21 cellular contexts compared by ENCODE assay signal in the genomic region with DNA sequence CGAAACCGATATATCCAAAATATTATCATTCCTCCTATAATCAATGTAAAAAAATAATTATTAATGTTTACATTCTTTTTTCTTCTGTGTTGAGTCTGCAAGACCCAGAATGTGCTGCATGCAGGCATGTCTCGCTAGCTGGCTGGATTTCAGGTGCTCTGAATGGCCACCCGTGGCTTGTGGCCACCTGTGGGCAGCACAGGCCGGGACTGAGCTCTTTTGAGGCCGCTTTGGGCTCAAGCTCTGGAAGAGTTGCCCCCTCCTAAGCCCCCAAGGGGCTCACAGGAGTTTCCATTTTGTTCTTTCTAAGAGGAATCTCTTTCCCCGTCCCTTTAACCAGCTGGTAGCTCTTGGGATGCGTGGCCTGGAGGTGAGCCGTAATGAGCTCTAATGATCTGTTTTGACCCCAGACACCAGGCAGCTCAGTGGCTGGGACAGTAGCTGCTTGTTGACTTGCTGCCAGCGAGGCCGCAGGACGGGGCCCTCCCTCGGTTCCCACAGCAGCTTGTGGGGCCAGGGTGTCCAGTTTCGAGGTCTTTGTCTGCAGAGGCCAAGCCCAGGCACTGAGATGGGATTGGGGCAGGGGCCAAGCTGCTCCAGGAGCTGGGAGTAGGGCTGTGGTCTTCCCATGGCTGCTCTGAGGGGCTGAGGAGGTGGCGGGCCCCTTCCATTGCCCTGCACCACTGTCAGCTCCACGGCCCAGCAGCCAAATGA.
"Had no signal": no experiment of that assay in that cellular context is flagged by ENCODE, and none has a peak within 500 bp of the region (broad histone marks: within the 10 kb centered on the region; RNA-seq: fewer than 3 reads in every experiment).

No MANE protein-coding gene starts in this region.

- H3K36me3 ChIP-seq: breast epithelium had no signal

- H3K27ac ChIP-seq: ascending aorta, breast epithelium, gastroesophageal sphincter, left ventricle myocardium inferior, prostate gland, sigmoid colon, spleen had no signal

- H3K36me3 Mint-ChIP-seq: natural killer cell, type B pancreatic cell had no signal

- H3K4me3 Mint-ChIP-seq: activated T-helper 17 cell treated with anti-CD3 and anti-CD28 coated beads, Interleukin-2, amount 50 U/mL, for 72 hours; natural killer cell; stimulated activated naive CD8-positive, alpha-beta T cell treated with anti-CD3 and anti-CD28 coated beads, Interleukin-15, amount 100 ng/mL, for 72 hours; type B pancreatic cell had no signal

- H3K9me3 ChIP-seq: ascending aorta, breast epithelium, gastroesophageal sphincter, left ventricle myocardium inferior, mucosa of descending colon, prostate gland, sigmoid colon, spleen had no signal

- H3K9me3 Mint-ChIP-seq: activated T-helper 17 cell treated with anti-CD3 and anti-CD28 coated beads, Interleukin-2, amount 50 U/mL, for 72 hours; natural killer cell; stimulated activated naive CD8-positive, alpha-beta T cell treated with anti-CD3 and anti-CD28 coated beads, Interleukin-15, amount 100 ng/mL, for 72 hours; type B pancreatic cell had no signal

- H3K4me1 Mint-ChIP-seq: activated T-helper 17 cell treated with anti-CD3 and anti-CD28 coated beads, Interleukin-2, amount 50 U/mL, for 72 hours; natural killer cell had no signal

- DNase-seq: activated CD4-positive, alpha-beta T cell treated with anti-CD3 and anti-CD28 coated beads for 1 hour; activated CD4-positive, alpha-beta T cell treated with anti-CD3 and anti-CD28 coated beads, Interleukin-2, amount 50 U/mL, for 4 hours; activated naive CD4-positive, alpha-beta T cell treated with Interleukin-2 at 50 U/mL for 16 hours; cerebellar nuclear complex; effector memory CD4-positive, alpha-beta T cell; left ventricle myocardium inferior; mucosa of descending colon; natural killer cell; occipital lobe; sigmoid colon; spleen; stimulated activated CD4-positive, alpha-beta T cell treated with anti-CD3 and anti-CD28 coated beads, Interleukin-1b, Interleukin-23, amount 100 ng/mL, for 48 hours; stimulated activated naive CD8-positive, alpha-beta T cell treated with anti-CD3 and anti-CD28 coated beads, Interleukin-15, amount 100 ng/mL, for 72 hours; T-helper 9 cell had no signal

- ATAC-seq: activated T-helper 17 cell treated with anti-CD3 and anti-CD28 coated beads, Interleukin-2, amount 50 U/mL, for 72 hours; gastroesophageal sphincter; mucosa of descending colon; natural killer cell; stimulated activated naive CD8-positive, alpha-beta T cell treated with anti-CD3 and anti-CD28 coated beads, Interleukin-15, amount 100 ng/mL, for 72 hours had no signal

- H3K4me1 ChIP-seq: ascending aorta, breast epithelium, left ventricle myocardium inferior, prostate gland had no signal

- H3K27ac Mint-ChIP-seq: activated T-helper 17 cell treated with anti-CD3 and anti-CD28 coated beads, Interleukin-2, amount 50 U/mL, for 72 hours; natural killer cell had no signal

- FAIRE-seq: keratinocyte had no signal

- H3K4me3 ChIP-seq: ascending aorta, breast epithelium, gastroesophageal sphincter, left ventricle myocardium inferior, mucosa of descending colon, prostate gland, sigmoid colon, spleen had no signal

- H3K27me3 ChIP-seq: ascending aorta, breast epithelium, gastroesophageal sphincter had no signal
